ENCODE assay signal across 27 cellular contexts in the genomic region with DNA sequence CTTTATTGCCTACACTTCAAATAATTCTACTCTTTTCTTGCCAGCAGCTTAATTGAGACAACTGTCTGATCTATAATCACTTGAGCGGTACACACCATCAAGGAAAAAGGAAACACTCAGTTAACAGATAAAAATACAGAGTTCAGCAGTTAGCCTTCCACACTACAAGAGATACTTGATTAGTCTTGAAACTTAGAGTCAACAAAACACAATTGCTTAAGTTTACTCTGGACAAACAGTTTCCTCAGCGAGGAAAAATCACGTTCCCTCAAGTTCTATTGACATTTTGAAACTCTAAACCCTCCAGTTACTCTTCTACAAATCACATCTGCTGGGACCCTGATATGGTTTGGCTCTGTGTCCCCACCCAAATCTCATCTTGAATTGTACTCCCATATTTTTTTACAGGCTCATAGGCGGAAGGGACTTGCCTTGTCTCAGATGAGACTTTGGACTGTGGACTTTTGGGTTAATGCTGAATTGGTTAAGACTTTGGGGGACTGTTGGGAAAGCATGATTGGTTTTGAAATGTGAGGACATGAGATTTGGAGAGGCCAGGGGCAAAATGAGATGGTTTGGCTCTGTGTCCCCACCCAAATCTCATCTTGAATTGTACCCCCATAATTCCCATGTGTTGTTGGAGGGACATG.
"Had no signal": no experiment of that assay in that cellular context is flagged by ENCODE, and none has a peak within 500 bp of the region (broad histone marks: within the 10 kb centered on the region; RNA-seq: fewer than 3 reads in every experiment).

No MANE protein-coding gene starts in this region.

- H3K36me3 Mint-ChIP-seq: memory B cell; stimulated activated effector memory CD8-positive, alpha-beta T cell treated with anti-CD3 and anti-CD28 coated beads, Interleukin-12 subunit alpha, Interleukin-12 subunit beta, amount 100 ng/mL, for 72 hours had no signal

- H3K27me3 ChIP-seq: foreskin keratinocyte, gastroesophageal sphincter, heart left ventricle, neutrophil, pancreas, tibial nerve, upper lobe of left lung, uterus had no signal

- H3K27me3 Mint-ChIP-seq: memory B cell had no signal

- H3K4me3 ChIP-seq: dorsolateral prefrontal cortex, gastroesophageal sphincter, heart left ventricle, lung, pancreas, thoracic aorta, tibial nerve, upper lobe of left lung, uterus had no signal

- H3K27ac Mint-ChIP-seq: memory B cell; natural killer cell; stimulated activated effector memory CD8-positive, alpha-beta T cell treated with anti-CD3 and anti-CD28 coated beads, Interleukin-12 subunit alpha, Interleukin-12 subunit beta, amount 100 ng/mL, for 72 hours had no signal

- DNase-seq: dorsolateral prefrontal cortex; effector CD4-positive, alpha-beta T cell; foreskin keratinocyte; heart left ventricle; hippocampal formation; islet precursor cell; kidney glomerular epithelial cell; left colon; left ventricle myocardium superior; natural killer cell; pancreas; stimulated activated CD4-positive, alpha-beta T cell treated with anti-CD3 and anti-CD28 coated beads, Interleukin-2, amount 100 ng/mL, for 24 hours; stimulated activated CD4-positive, alpha-beta T cell treated with anti-CD3 and anti-CD28 coated beads, Interleukin-4, amount 100 ng/mL, for 24 hours; stimulated activated naive CD4-positive, alpha-beta T cell treated with Interleukin-2 at 50 U/mL for 16 hours; upper lobe of left lung; uterus had no signal

- H3K4me3 Mint-ChIP-seq: memory B cell; natural killer cell; neural crest cell; stimulated activated effector memory CD8-positive, alpha-beta T cell treated with anti-CD3 and anti-CD28 coated beads, Interleukin-12 subunit alpha, Interleukin-12 subunit beta, amount 100 ng/mL, for 72 hours had no signal

- ATAC-seq: esophagus mucosa; foreskin keratinocyte; gastroesophageal sphincter; heart left ventricle; left colon; left ventricle myocardium superior; natural killer cell; pancreas; sciatic nerve; stimulated activated effector memory CD8-positive, alpha-beta T cell treated with anti-CD3 and anti-CD28 coated beads, Interleukin-12 subunit alpha, Interleukin-12 subunit beta, amount 100 ng/mL, for 72 hours had no signal

- H3K9me3 ChIP-seq: gastroesophageal sphincter, neutrophil, pancreas, thoracic aorta, upper lobe of left lung, uterus had no signal

- H3K36me3 ChIP-seq: gastroesophageal sphincter, heart left ventricle, neutrophil, pancreas, thoracic aorta, tibial nerve, upper lobe of left lung, uterus had no signal

- H3K4me1 Mint-ChIP-seq: memory B cell; stimulated activated effector memory CD8-positive, alpha-beta T cell treated with anti-CD3 and anti-CD28 coated beads, Interleukin-12 subunit alpha, Interleukin-12 subunit beta, amount 100 ng/mL, for 72 hours had no signal

- H3K4me1 ChIP-seq: foreskin keratinocyte, gastroesophageal sphincter, heart left ventricle, pancreas, tibial nerve, upper lobe of left lung, uterus had no signal

- H3K27ac ChIP-seq: dorsolateral prefrontal cortex, epithelial cell of prostate, foreskin keratinocyte, gastroesophageal sphincter, heart left ventricle, neutrophil, pancreas, thoracic aorta, tibial nerve, upper lobe of left lung, uterus had no signal
